8 cellular contexts compared by ENCODE assay signal in genomic region chr19:49875801-49876421, GRCh38. TPM values are rescaled to one million over a fixed set of nuclear protein-coding genes. Genes with fewer than 3 reads are reported as not detected.
DNase-seq lines count a peak whose midpoint lies in the region; ATAC-seq and TF ChIP-seq lines count a peak whose summit lies in the region.

No MANE protein-coding gene starts in this region.

- TF ChIP-seq CTCF in esophagus muscularis mucosa (IDR thresholded peaks at IDR 0.05) (no peak), transverse colon (IDR thresholded peaks at IDR 0.05) (no peak)

- ATAC-seq in HG03097 (IDR thresholded peaks at IDR 0.05; ENCODE audit: low FRiP score, unreplicated experiment), result no peak

- DNase-seq in DMS 273 (lab: John Stamatoyannopoulos, UW; ENCODE audit: unreplicated experiment) (peak; percentile 81), DMS 273 treated with DMSO at 0.1 percent for 48 hours (lab: John Stamatoyannopoulos, UW) (no peak), NCI-H2171 (lab: John Stamatoyannopoulos, UW) (peak; percentile 46), esophagus muscularis mucosa (ENCODE audit: extremely low spot score) (no peak), myocyte (ENCODE audit: low read depth) (peak; percentile 67), transverse colon (peak; percentile 62)
- DNase-seq in activated CD8-positive, alpha-beta memory T cell treated with anti-CD3 and anti-CD28 coated beads for 4 hours (ENCODE audit: low read depth in 2 of 2), result peak; percentile 33 to 53

- in situ Hi-C loops in transverse colon (cut with MboI; ENCODE audit: low pct_ligation_motif_present in 1 of 4, low pct_unique_long_range_greater_than_20kb in 1 of 4, low sequenced_read_pairs in 3 of 4), result no loop called here

- intact Hi-C loops in esophagus muscularis mucosa (cut with DNase I), result loop anchor here (5.0 kb wide), 1 partner anchor 64 kb away; the partner anchor contains the start of gene FUZ
- intact Hi-C loops in transverse colon (cut with DNase I; ENCODE audit: low total_unique reads), result no loop called here

- H3K27ac ChIP-seq in esophagus muscularis mucosa (replicated peaks in 1 of 4), result peak overlapping the region; percentile 97 to 100 (median 99)
- H3K27ac ChIP-seq in transverse colon, result peak overlapping the region; percentile 96 to 99 (median 98)

- H3K4me3 ChIP-seq in esophagus muscularis mucosa (peak overlapping the region; percentile 83 to 99 (median 98)), transverse colon (peak overlapping the region; percentile 91 to 98 (median 93))

- WGBS in esophagus muscularis mucosa, result 2% methylated on average over 10 of the region's 28 CpGs
- WGBS in transverse colon (ENCODE audit: low coverage in 1 of 2), 2 donors, result 1 to 4% methylated on average over 7 to 28 of the region's 28 CpGs

- TF ChIP-seq EP300 in esophagus muscularis mucosa (IDR thresholded peaks at IDR 0.05) (no peak), transverse colon (IDR thresholded peaks at IDR 0.05; ENCODE audit: low read depth) (no peak)

- H3K4me1 ChIP-seq in esophagus muscularis mucosa (peaks cover 27 to 58% (median 42%) of the 10 kb centered on the region in 4 donors), transverse colon (peaks cover 11 to 25% (median 17%) of the 10 kb centered on the region in 4 donors)

- peaks cover 10 to 54% (median 46%) of the 10 kb centered on the region in 4 donors for H3K36me3 ChIP-seq in esophagus muscularis mucosa
- H3K36me3 ChIP-seq in transverse colon, result peaks cover 0 to 10% (median 4%) of the 10 kb centered on the region in 4 donors

- H3K27me3 ChIP-seq in esophagus muscularis mucosa, result no peaks in the 10 kb centered on the region
- no peaks in the 10 kb centered on the region for H3K27me3 ChIP-seq in transverse colon

- H3K9me3 ChIP-seq in esophagus muscularis mucosa (no peaks in the 10 kb centered on the region), transverse colon (no peaks in the 10 kb centered on the region)

- TF ChIP-seq POLR2A in esophagus muscularis mucosa (IDR thresholded peaks at IDR 0.05; ENCODE audit: low read depth) (no peak), transverse colon (IDR thresholded peaks at IDR 0.05) (no peak)

RNA-seq across cellular contexts. Expression of gene AKT1S1, which starts 1.2 kb away (rescaled TPM):
- 10 to 100 TPM; 15.4 to 30.6 (median 21.9) TPM for total RNA-seq in esophagus muscularis mucosa
- 25.0 and 25.5 TPM in 2 replicates for total RNA-seq in myocyte
- 82.8 TPM for polyA plus RNA-seq in myocyte (2012)
- total RNA-seq in transverse colon, result 10 to 100 TPM; 15.3 to 29.7 (median 22.7) TPM

RNA-seq across cellular contexts. Expression of gene TBC1D17, which starts 1.6 kb away (rescaled TPM):
- total RNA-seq in esophagus muscularis mucosa, result 10 to 100 TPM; 35.1 to 60.9 (median 44.0) TPM
- total RNA-seq in myocyte, result 17.7 and 19.9 TPM in 2 replicates
- polyA plus RNA-seq in myocyte (2012), result 57.0 TPM
- 10 to 100 TPM; 26.4 to 80.8 (median 47.9) TPM for total RNA-seq in transverse colon

RNA-seq across cellular contexts. Expression of gene PNKP, which starts 8.5 kb away (rescaled TPM):
- total RNA-seq in esophagus muscularis mucosa (10 to 100 TPM; 21.4 to 43.7 (median 27.8) TPM), myocyte (31.1 and 38.2 TPM in 2 replicates), transverse colon (100 to 1,000 TPM in 2 of 4 donors, 10 to 100 TPM in 2; 60.8 to 128 (median 99.6) TPM)
- 40.7 TPM for polyA plus RNA-seq in myocyte (2012)

RNA-seq across cellular contexts. Expression of gene IL4I1, which starts 20.8 kb away (rescaled TPM):
- total RNA-seq in esophagus muscularis mucosa (under 1 TPM in 2 of 4 donors, not detected in 2; 0.34 to 0.50 TPM), myocyte (0.35 and 0.83 TPM in 2 replicates), transverse colon (1 to 10 TPM in 1 of 4 donors, not detected in 3; 2.1 TPM)
- 0.32 TPM for polyA plus RNA-seq in myocyte (2012)

RNA-seq across cellular contexts. Expression of gene PTOV1, which starts 25.0 kb away (rescaled TPM):
- total RNA-seq in esophagus muscularis mucosa (100 to 1,000 TPM in 1 of 4 donors, 10 to 100 TPM in 3; 60.5 to 102 (median 84.4) TPM), myocyte (161 and 176 TPM in 2 replicates), transverse colon (100 to 1,000 TPM in 1 of 4 donors, 10 to 100 TPM in 3; 62.3 to 203 (median 66.8) TPM)
- polyA plus RNA-seq in myocyte (2012), result 218 TPM

Comparison
In these comparisons a context has a peak if more than half of its experiments do, and no peak if none do; other contexts are left out.
1. DNase-seq: peak in DMS 273 (single experiment), NCI-H2171 (single experiment), activated CD8-positive, alpha-beta memory T cell treated with anti-CD3 and anti-CD28 coated beads for 4 hours (2 of 2), myocyte (single experiment) and transverse colon (single experiment); none in DMS 273 treated with DMSO at 0.1 percent for 48 hours (single experiment) and esophagus muscularis mucosa (single experiment).